ENCODE assay signal across 12 cellular contexts in the genomic region with DNA sequence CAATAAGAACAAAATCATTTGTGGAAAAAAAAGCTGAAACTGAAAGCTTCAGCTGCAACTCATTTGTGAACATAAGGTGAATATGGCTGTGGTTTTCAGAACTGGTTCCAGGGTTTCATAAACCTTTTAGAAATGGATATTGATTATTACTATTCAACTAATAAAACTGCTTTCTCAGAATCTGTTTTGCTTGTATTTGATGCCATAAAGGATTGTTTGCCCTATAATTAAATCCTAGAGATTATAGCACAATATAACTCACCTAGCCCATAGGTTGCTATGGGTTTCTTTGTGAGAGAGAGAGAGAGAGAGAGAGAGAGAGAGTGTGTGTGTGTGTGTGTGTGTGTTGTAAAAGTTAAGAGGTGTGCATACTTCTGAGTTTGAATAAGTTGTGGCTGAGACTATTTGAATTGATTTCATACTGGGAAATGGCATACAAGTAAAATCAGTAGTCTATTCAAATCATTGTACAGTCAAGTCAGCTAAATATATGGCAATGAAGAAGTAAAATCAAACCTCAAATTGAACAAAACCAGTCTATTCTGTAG.
DNase-seq lines count a peak whose midpoint lies in the region; ATAC-seq, FAIRE-seq and TF ChIP-seq lines count a peak whose summit lies in the region.
"Had no signal": no experiment of that assay in that cellular context is flagged by ENCODE, and none has a peak within 500 bp of the region (broad histone marks: within the 10 kb centered on the region; RNA-seq: fewer than 3 reads in every experiment).

No MANE protein-coding gene starts in this region.

- no peaks in the 10 kb centered on the region for H4K20me1 ChIP-seq in SK-N-SH (ENCODE audit: insufficient read depth)

- H3K4me1 Mint-ChIP-seq in CD14-positive monocyte, result no peaks in the 10 kb centered on the region

- H3K79me2 ChIP-seq in SK-N-SH (ENCODE audit: insufficient read depth), result no peaks in the 10 kb centered on the region

- no peak overlapping the region for H3K4me2 ChIP-seq in SK-N-SH

- peaks cover 8 to 12% of the 10 kb centered on the region in 2 donors for H3K36me3 Mint-ChIP-seq in CD14-positive monocyte

- DNase-seq in GM13976 (ENCODE audit: low spot score) (peak; percentile 15), GM19239 (ENCODE audit: insufficient read length, low spot score) (no peak), SK-N-SH (no peak), CD14-positive monocyte (ENCODE audit: low spot score) (no peak), NCI-H524 treated with DMSO at 0.1 percent for 48 hours (lab: John Stamatoyannopoulos, UW) (no peak), prostate gland (ENCODE audit: low spot score) (no peak)

- FAIRE-seq in GM19239 (lab: Jason Lieb, UNC), result peak; percentile 80

- H2AFZ ChIP-seq in SK-N-SH (ENCODE audit: low read depth), result no peak overlapping the region

- H3K27ac Mint-ChIP-seq in CD14-positive monocyte, result no peak overlapping the region
- H3K27ac Mint-ChIP-seq: CD4-positive, CD25-positive, alpha-beta regulatory T cell had no signal

- in situ Hi-C loops in GM13976 (cut with MboI; ENCODE audit: low sequenced_read_pairs, unreplicated experiment), result no loop called here

- H3K27ac ChIP-seq in SK-N-SH (ENCODE audit: low read depth in 2 of 2, low read length in 1 of 2) (no peak overlapping the region), prostate gland (no peak overlapping the region)
- H3K27ac ChIP-seq: ascending aorta, esophagus muscularis mucosa, vagina had no signal

- CTCF ChIA-PET in SK-N-SH (lab: Yijun Ruan, JAX), result interaction anchor here (1.0 kb wide), 1 partner anchor 15 kb away, joined by 3 read pairs; no protein-coding TSS in a partner anchor

- intact Hi-C loops in CD14-positive monocyte (cut with micrococcal nuclease) (no loop called here), prostate gland (cut with DNase I) (no loop called here)

- no peaks in the 10 kb centered on the region for H3K9me3 Mint-ChIP-seq in CD14-positive monocyte
- H3K9me3 Mint-ChIP-seq: CD4-positive, CD25-positive, alpha-beta regulatory T cell had no signal

- no peak for TF ChIP-seq RAD21 in SK-N-SH (IDR thresholded peaks at IDR 0.05; ENCODE audit: low read length)

- no peak for TF ChIP-seq POLR2A in prostate gland (IDR thresholded peaks at IDR 0.05)

- TF ChIP-seq CTCF in GM13976 (IDR thresholded peaks at IDR 0.05; ENCODE audit: borderline replicate concordance, control extremely low read depth, extremely low read depth, insufficient read depth, missing control alignments), result no peak
- TF ChIP-seq CTCF in SK-N-SH (IDR thresholded peaks at IDR 0.05), result no peak
- TF ChIP-seq CTCF in CD14-positive monocyte (IDR thresholded peaks at IDR 0.05), result no peak
- no peak for TF ChIP-seq CTCF in prostate gland (IDR thresholded peaks at IDR 0.05)

- no peaks in the 10 kb centered on the region for H3K36me3 ChIP-seq in SK-N-SH (replicated peaks in 1 of 2; ENCODE audit: control insufficient read depth in 1 of 2, insufficient read depth in 2 of 2, low read length in 1 of 2)
- H3K36me3 ChIP-seq in prostate gland, result no peaks in the 10 kb centered on the region
- H3K36me3 ChIP-seq: ascending aorta, esophagus muscularis mucosa, vagina had no signal

- no peak overlapping the region for H3K4me3 ChIP-seq in SK-N-SH (ENCODE audit: low read depth in 2 of 2, low read length in 1 of 2)
- H3K4me3 ChIP-seq in prostate gland, result no peak overlapping the region
- H3K4me3 ChIP-seq: ascending aorta, esophagus muscularis mucosa, vagina had no signal

- no peak overlapping the region for H3K4me3 Mint-ChIP-seq in CD14-positive monocyte
- H3K4me3 Mint-ChIP-seq: CD4-positive, CD25-positive, alpha-beta regulatory T cell had no signal

- H3K27me3 ChIP-seq in SK-N-SH (ENCODE audit: insufficient read depth) (no peaks in the 10 kb centered on the region), prostate gland (replicated peaks; ENCODE audit: insufficient read depth) (no peaks in the 10 kb centered on the region)
- H3K27me3 ChIP-seq: ascending aorta, esophagus muscularis mucosa, vagina had no signal

- H3K4me1 ChIP-seq in SK-N-SH (ENCODE audit: control insufficient read depth in 1 of 2, insufficient read depth in 2 of 2, low read depth in 1 of 2, low read length in 1 of 2) (peaks cover 0 to 9% of the 10 kb centered on the region in 2 experiments; a peak in 1 of 4 replicates), prostate gland (replicated peaks) (no peaks in the 10 kb centered on the region)
- H3K4me1 ChIP-seq: esophagus muscularis mucosa, vagina had no signal

- no peaks in the 10 kb centered on the region for H3K9me2 ChIP-seq in SK-N-SH

- H3K9me3 ChIP-seq in SK-N-SH (no peaks in the 10 kb centered on the region), prostate gland (no peaks in the 10 kb centered on the region)
- H3K9me3 ChIP-seq: ascending aorta, esophagus muscularis mucosa, vagina had no signal

- ATAC-seq in HG02759 (IDR thresholded peaks at IDR 0.05; ENCODE audit: unreplicated experiment) (peak; percentile 75), HG03520 (IDR thresholded peaks at IDR 0.05; ENCODE audit: unreplicated experiment) (peak; percentile 75)

- H3K27me3 Mint-ChIP-seq in CD14-positive monocyte (ENCODE audit: low read depth in 3 of 3), result no peaks in the 10 kb centered on the region
- H3K27me3 Mint-ChIP-seq: CD4-positive, CD25-positive, alpha-beta regulatory T cell had no signal

- TF ChIP-seq EP300 in SK-N-SH (IDR thresholded peaks at IDR 0.05; ENCODE audit: borderline replicate concordance in 1 of 2, low read depth in 1 of 2, low read length in 1 of 2), result no peak

- no peak overlapping the region for H3K9ac ChIP-seq in SK-N-SH

- H3F3A ChIP-seq in SK-N-SH (replicated peaks; ENCODE audit: insufficient read depth), result no peaks in the 10 kb centered on the region

- POLR2A ChIA-PET in SK-N-SH (lab: Yijun Ruan, JAX), result no interaction called here

TF ChIP-seq in SK-N-SH, 30 proteins besides CTCF, POLR2A, EP300 and RAD21:
- no peak for TF ChIP-seq NRF1 (IDR thresholded peaks at IDR 0.05; ENCODE audit: low read depth, low read length)
